ENCODE assay signal across 9 cellular contexts in the genomic region with DNA sequence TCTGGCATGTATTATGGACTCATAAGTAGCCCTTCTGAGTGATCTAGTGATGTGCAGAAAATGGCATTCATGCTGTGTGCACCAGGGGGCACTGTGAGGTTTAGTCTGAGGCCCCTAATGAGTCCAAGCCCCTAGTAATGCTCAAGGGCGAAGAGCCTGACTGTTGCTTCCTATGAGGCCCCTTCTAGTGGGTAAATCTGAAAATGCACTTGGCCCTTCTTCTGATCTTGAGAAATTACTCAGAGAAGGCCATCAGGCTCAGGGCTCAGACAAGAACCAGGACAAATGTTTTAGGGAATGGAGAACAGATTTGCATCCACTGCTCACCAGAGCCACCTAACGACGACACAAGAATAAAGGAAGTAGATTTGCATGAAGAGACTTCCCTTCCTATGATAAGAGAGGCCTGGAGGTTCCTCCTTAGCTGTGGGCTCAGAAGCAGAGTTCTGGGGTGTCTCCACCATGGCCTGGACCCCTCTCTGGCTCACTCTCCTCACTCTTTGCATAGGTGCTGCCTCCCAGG.
DNase-seq lines count a peak whose midpoint lies in the region; ATAC-seq, FAIRE-seq and TF ChIP-seq lines count a peak whose summit lies in the region.
"Had no signal": no experiment of that assay in that cellular context is flagged by ENCODE, and none has a peak within 500 bp of the region (broad histone marks: within the 10 kb centered on the region; RNA-seq: fewer than 3 reads in every experiment).

No MANE protein-coding gene starts in this region.

- WGBS in hepatocyte (ENCODE audit: low lambda C conversion rate, missing lambda C conversion rate), result 28% methylated on average over 3 of the region's 3 CpGs

- H3K36me3 ChIP-seq in NT2/D1 (ENCODE audit: insufficient read depth, insufficient read length, low read length) (no peaks in the 10 kb centered on the region), hepatocyte (replicated peaks; ENCODE audit: insufficient read depth, low read depth) (no peaks in the 10 kb centered on the region)
- H3K36me3 ChIP-seq: neutrophil had no signal

- no peak overlapping the region for H3K9ac ChIP-seq in NT2/D1 (ENCODE audit: insufficient read length, low read depth)

- H3K27me3 ChIP-seq in NT2/D1 (ENCODE audit: insufficient read depth, insufficient read length), result peaks cover 100% of the 10 kb centered on the region
- H3K27me3 ChIP-seq in hepatocyte, result peaks cover 26% of the 10 kb centered on the region
- H3K27me3 ChIP-seq: neutrophil had no signal

- no peaks in the 10 kb centered on the region for H3K9me2 ChIP-seq in hepatocyte (replicated peaks; ENCODE audit: insufficient read depth)

- H3K4me1 ChIP-seq in NT2/D1 (ENCODE audit: insufficient read depth, insufficient read length), result no peaks in the 10 kb centered on the region
- no peaks in the 10 kb centered on the region for H3K4me1 ChIP-seq in hepatocyte (ENCODE audit: insufficient read depth)

- peaks cover 13% of the 10 kb centered on the region for H3K27me3 Mint-ChIP-seq in activated naive CD4-positive, alpha-beta T cell treated with anti-CD3 and anti-CD28 coated beads, Interleukin-2, amount 10 ng/mL, durations not matched to agents 7 days and 5 days

- H3K36me3 Mint-ChIP-seq in activated naive CD4-positive, alpha-beta T cell treated with anti-CD3 and anti-CD28 coated beads, Interleukin-2, amount 10 ng/mL, durations not matched to agents 7 days and 5 days, result no peaks in the 10 kb centered on the region

- no peak for FAIRE-seq in GM18507 (lab: Jason Lieb, UNC)

- CTCF ChIA-PET in activated naive CD4-positive, alpha-beta T cell treated with anti-CD3 and anti-CD28 coated beads, Interleukin-2, amount 10 ng/mL, durations not matched to agents 7 days and 5 days (lab: Charles Lee), result interaction anchor here (0.6 to 5.2 kb wide), 15 partner anchors 8 to 215 kb away, joined by 3 to 36 read pairs (median 4); no protein-coding TSS in a partner anchor

- no peaks in the 10 kb centered on the region for H4K20me1 ChIP-seq in hepatocyte (ENCODE audit: insufficient read depth, poor library complexity, severe bottlenecking)

- TF ChIP-seq CTCF in hepatocyte (IDR thresholded peaks at IDR 0.05; ENCODE audit: poor library complexity), result peak; percentile 47

- H3K27ac ChIP-seq in hepatocyte, result no peak overlapping the region
- H3K27ac ChIP-seq: neutrophil had no signal

- H3K9me3 ChIP-seq in NT2/D1 (ENCODE audit: insufficient read depth, low read length) (no peaks in the 10 kb centered on the region), hepatocyte (ENCODE audit: low read depth) (no peaks in the 10 kb centered on the region)
- H3K9me3 ChIP-seq: neutrophil had no signal

- peaks cover 5% of the 10 kb centered on the region for H3K4me1 Mint-ChIP-seq in activated naive CD4-positive, alpha-beta T cell treated with anti-CD3 and anti-CD28 coated beads, Interleukin-2, amount 10 ng/mL, durations not matched to agents 7 days and 5 days

- DNase-seq in AG08396 (ENCODE audit: low spot score) (peak; percentile 18), GM18507 (ENCODE audit: extremely low spot score, insufficient read length, low read depth) (peak; percentile 61), NT2/D1 (ENCODE audit: low read depth, low spot score) (peak; percentile 18), hepatocyte (ENCODE audit: low spot score) (peak; percentile 41), DMS153 treated with DMSO at 0.1 percent for 48 hours (lab: John Stamatoyannopoulos, UW; ENCODE audit: unreplicated experiment) (no peak)
- DNase-seq in activated naive CD4-positive, alpha-beta T cell treated with anti-CD3 and anti-CD28 coated beads, Interleukin-2, amount 10 ng/mL, durations not matched to agents 7 days and 5 days, result peak; percentile 53
- peak; percentile 33 for DNase-seq in stimulated activated CD4-positive, alpha-beta T cell treated with anti-CD3 and anti-CD28 coated beads, Interleukin-4, amount 100 ng/mL, for 1 hour

- peak overlapping the region; percentile 39 for H3K27ac Mint-ChIP-seq in activated naive CD4-positive, alpha-beta T cell treated with anti-CD3 and anti-CD28 coated beads, Interleukin-2, amount 10 ng/mL, durations not matched to agents 7 days and 5 days

- no peak overlapping the region for H3K4me3 Mint-ChIP-seq in activated naive CD4-positive, alpha-beta T cell treated with anti-CD3 and anti-CD28 coated beads, Interleukin-2, amount 10 ng/mL, durations not matched to agents 7 days and 5 days

- ATAC-seq in HG03045 (IDR thresholded peaks at IDR 0.05; ENCODE audit: unreplicated experiment), result peak; percentile 40

- H3K4me2 ChIP-seq in hepatocyte, result no peak overlapping the region

- no peak overlapping the region for H2AFZ ChIP-seq in hepatocyte

- no peak overlapping the region for H3K4me3 ChIP-seq in NT2/D1 (ENCODE audit: insufficient read length, low read depth)
- no peak overlapping the region for H3K4me3 ChIP-seq in hepatocyte

- H3K9me3 Mint-ChIP-seq in activated naive CD4-positive, alpha-beta T cell treated with anti-CD3 and anti-CD28 coated beads, Interleukin-2, amount 10 ng/mL, durations not matched to agents 7 days and 5 days, result no peaks in the 10 kb centered on the region

- no peaks in the 10 kb centered on the region for H3K79me2 ChIP-seq in hepatocyte
